Comparison of ENCODE assay signal across 21 cellular contexts in genomic region chr10:79351332-79351731, GRCh38. TPM values are rescaled to one million over a fixed set of nuclear protein-coding genes. Genes with fewer than 3 reads are reported as not detected.
DNase-seq lines count a peak whose midpoint lies in the region; ATAC-seq, FAIRE-seq and TF ChIP-seq lines count a peak whose summit lies in the region.
"Had no signal": no experiment of that assay in that cellular context is flagged by ENCODE, and none has a peak within 500 bp of the region (broad histone marks: within the 10 kb centered on the region; RNA-seq: fewer than 3 reads in every experiment).

No MANE protein-coding gene starts in this region.

- intact Hi-C loops in CD14-positive monocyte (cut with micrococcal nuclease): loop anchor here (5.0 to 10.0 kb wide), 2 partner anchors 34 to 107 kb away; no protein-coding TSS in a partner anchor
- intact Hi-C loops in dendritic cell treated with granulocyte-macrophage colony-stimulating factor and Interleukin-4, amounts not matched to agents 40 ng/mL and 50 ng/mL, for 4 days (cut with micrococcal nuclease): no loop called here

- no peak for TF ChIP-seq CTCF in CD14-positive monocyte (IDR thresholded peaks at IDR 0.05)
- TF ChIP-seq CTCF in GM13976 (IDR thresholded peaks at IDR 0.05; ENCODE audit: borderline replicate concordance, control extremely low read depth, extremely low read depth, insufficient read depth, missing control alignments): no peak
- TF ChIP-seq CTCF in neutrophil (IDR thresholded peaks at IDR 0.05): no peak

- in situ Hi-C loops in GM13976 (cut with MboI; ENCODE audit: low sequenced_read_pairs, unreplicated experiment): no loop called here

- H3K4me3 Mint-ChIP-seq in CD14-positive monocyte: no peak overlapping the region
- no peak overlapping the region for H3K4me3 Mint-ChIP-seq in dendritic cell treated with granulocyte-macrophage colony-stimulating factor and Interleukin-4, amounts not matched to agents 40 ng/mL and 50 ng/mL, for 4 days
- H3K4me3 Mint-ChIP-seq: CD4-positive, alpha-beta T cell had no signal

- H3K36me3 Mint-ChIP-seq in CD14-positive monocyte: peaks cover 73 to 76% of the 10 kb centered on the region in 2 donors
- peaks cover 86% of the 10 kb centered on the region for H3K36me3 Mint-ChIP-seq in dendritic cell treated with granulocyte-macrophage colony-stimulating factor and Interleukin-4, amounts not matched to agents 40 ng/mL and 50 ng/mL, for 4 days (ENCODE audit: low read depth)

- peaks cover 76 to 94% of the 10 kb centered on the region in 2 experiments for H3K4me1 ChIP-seq in neutrophil (ENCODE audit: control insufficient read depth in 1 of 2, insufficient read depth in 1 of 2, low read depth in 1 of 2, low read length in 1 of 2)

- peaks cover 73% of the 10 kb centered on the region for H3K36me3 ChIP-seq in neutrophil

- peak overlapping the region in 6 of 7 donors; percentile 54 to 93 (median 78) for H3K27ac Mint-ChIP-seq in CD14-positive monocyte
- H3K27ac Mint-ChIP-seq in dendritic cell treated with granulocyte-macrophage colony-stimulating factor and Interleukin-4, amounts not matched to agents 40 ng/mL and 50 ng/mL, for 4 days: peak overlapping the region; percentile 20
- H3K27ac Mint-ChIP-seq: CD4-positive, alpha-beta T cell had no signal

- ATAC-seq in GM21360 (IDR thresholded peaks at IDR 0.05; ENCODE audit: unreplicated experiment): no peak
- ATAC-seq in stimulated activated naive CD8-positive, alpha-beta T cell treated with anti-CD3 and anti-CD28 coated beads, Interleukin-15, Interleukin-2, amounts not matched to agents 100 U/mL and 50 U/mL, for 24 hours: no peak

- H3K27me3 Mint-ChIP-seq in CD14-positive monocyte (ENCODE audit: low read depth in 3 of 3): peaks cover 0 to 4% (median 3%) of the 10 kb centered on the region in 3 donors
- H3K27me3 Mint-ChIP-seq in dendritic cell treated with granulocyte-macrophage colony-stimulating factor and Interleukin-4, amounts not matched to agents 40 ng/mL and 50 ng/mL, for 4 days: no peaks in the 10 kb centered on the region
- H3K27me3 Mint-ChIP-seq: CD4-positive, alpha-beta T cell had no signal

- H3K27me3 ChIP-seq in neutrophil: no peaks in the 10 kb centered on the region

- no peaks in the 10 kb centered on the region for H3K9me3 ChIP-seq in neutrophil

- H3K27ac ChIP-seq in neutrophil: peak overlapping the region; percentile 82
- H3K27ac ChIP-seq: PC-9 had no signal

- H3K4me3 ChIP-seq in neutrophil (ENCODE audit: low read depth in 1 of 2, low read length in 1 of 2): no peak overlapping the region
- H3K4me3 ChIP-seq: PC-9 had no signal

- no peak for FAIRE-seq in frontal cortex (lab: Jason Lieb, UNC)

- H3K9me3 Mint-ChIP-seq in CD14-positive monocyte: peaks cover 0 to 1% (median 0%) of the 10 kb centered on the region in 7 donors
- H3K9me3 Mint-ChIP-seq in dendritic cell treated with granulocyte-macrophage colony-stimulating factor and Interleukin-4, amounts not matched to agents 40 ng/mL and 50 ng/mL, for 4 days: no peaks in the 10 kb centered on the region
- H3K9me3 Mint-ChIP-seq: CD4-positive, alpha-beta T cell had no signal

- peaks cover 83% of the 10 kb centered on the region for H3K4me1 Mint-ChIP-seq in CD14-positive monocyte
- H3K4me1 Mint-ChIP-seq in dendritic cell treated with granulocyte-macrophage colony-stimulating factor and Interleukin-4, amounts not matched to agents 40 ng/mL and 50 ng/mL, for 4 days (ENCODE audit: low read depth): peaks cover 90% of the 10 kb centered on the region

- DNase-seq in CD14-positive monocyte (ENCODE audit: low spot score): no peak
- peak; percentile 7 for DNase-seq in GM13976 (ENCODE audit: low spot score)
- no peak for DNase-seq in stimulated activated naive CD8-positive, alpha-beta T cell treated with anti-CD3 and anti-CD28 coated beads, Interleukin-15, Interleukin-2, amounts not matched to agents 100 U/mL and 50 U/mL, for 24 hours
- no peak for DNase-seq in frontal cortex (ENCODE audit: low spot score in 2 of 2)
- DNase-seq: COR-L47, DMS79, GOT3, MM.1S, NCI-H1092, NCI-H1436, NCI-H187 treated with DMSO at 0.1 percent for 48 hours, NCI-H2107, NCI-H446 treated with DMSO at 0.1 percent for 48 hours, NCI-H69, PC-9, RPMI8226, SHP77 had no signal

RNA-seq across cellular contexts. Expression of gene PPIF, which starts 4.1 kb away (rescaled TPM):
- 10 to 100 TPM; 36.6 to 52.3 TPM for polyA plus RNA-seq in CD14-positive monocyte
- 5.7 TPM for total RNA-seq in frontal cortex
